ENCODE assay signal across 21 cellular contexts in the genomic region with DNA sequence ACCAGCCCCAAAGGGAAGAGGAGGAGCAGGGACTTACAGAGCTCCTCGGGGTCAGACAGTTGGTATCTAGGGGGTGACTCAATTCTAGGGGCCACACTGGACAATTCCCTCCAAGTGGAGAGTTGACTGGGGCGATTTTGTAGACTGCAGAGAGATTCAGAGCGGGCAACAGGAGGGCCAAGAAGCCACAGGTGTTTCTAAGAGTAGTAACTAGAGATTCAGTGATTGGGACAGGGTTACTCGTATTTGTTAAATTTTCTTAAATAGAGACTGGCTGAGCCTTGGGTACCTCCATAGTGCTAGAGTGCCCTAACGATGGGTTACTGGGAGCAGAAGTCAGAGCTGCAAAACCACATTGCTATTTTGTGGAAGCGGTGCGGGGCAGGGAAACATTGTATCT. TPM values are rescaled to one million over a fixed set of nuclear protein-coding genes. Genes with fewer than 3 reads are reported as not detected.
DNase-seq lines count a peak whose midpoint lies in the region; ATAC-seq lines count a peak whose summit lies in the region.
"Had no signal": no experiment of that assay in that cellular context is flagged by ENCODE, and none has a peak within 500 bp of the region (broad histone marks: within the 10 kb centered on the region; RNA-seq: fewer than 3 reads in every experiment).

No MANE protein-coding gene starts in this region.

- H3K27me3 Mint-ChIP-seq in activated naive CD4-positive, alpha-beta T cell treated with anti-CD3 and anti-CD28 coated beads, Interleukin-2, amount 10 ng/mL, durations not matched to agents 7 days and 5 days, result no peaks in the 10 kb centered on the region
- no peaks in the 10 kb centered on the region for H3K27me3 Mint-ChIP-seq in dendritic cell treated with granulocyte-macrophage colony-stimulating factor and Interleukin-4, amounts not matched to agents 40 ng/mL and 50 ng/mL, for 4 days

- peaks cover 26% of the 10 kb centered on the region for H3K4me1 Mint-ChIP-seq in activated naive CD4-positive, alpha-beta T cell treated with anti-CD3 and anti-CD28 coated beads, Interleukin-2, amount 10 ng/mL, durations not matched to agents 7 days and 5 days
- peaks cover 37% of the 10 kb centered on the region for H3K4me1 Mint-ChIP-seq in dendritic cell treated with granulocyte-macrophage colony-stimulating factor and Interleukin-4, amounts not matched to agents 40 ng/mL and 50 ng/mL, for 4 days (ENCODE audit: low read depth)
- peaks cover 10% of the 10 kb centered on the region for H3K4me1 Mint-ChIP-seq in stimulated activated effector memory CD8-positive, alpha-beta T cell treated with anti-CD3 and anti-CD28 coated beads, Interleukin-12 subunit alpha, Interleukin-12 subunit beta, amount 100 ng/mL, for 72 hours

- peak overlapping the region; percentile 84 to 91 for H3K27ac Mint-ChIP-seq in activated naive CD4-positive, alpha-beta T cell treated with anti-CD3 and anti-CD28 coated beads, Interleukin-2, amount 50 U/mL, for 72 hours
- H3K27ac Mint-ChIP-seq in activated naive CD4-positive, alpha-beta T cell treated with anti-CD3 and anti-CD28 coated beads, Interleukin-2, amount 10 ng/mL, durations not matched to agents 7 days and 5 days, result no peak overlapping the region
- peak overlapping the region; percentile 33 for H3K27ac Mint-ChIP-seq in dendritic cell treated with granulocyte-macrophage colony-stimulating factor and Interleukin-4, amounts not matched to agents 40 ng/mL and 50 ng/mL, for 4 days
- peak overlapping the region; percentile 74 for H3K27ac Mint-ChIP-seq in stimulated activated effector memory CD8-positive, alpha-beta T cell treated with anti-CD3 and anti-CD28 coated beads, Interleukin-12 subunit alpha, Interleukin-12 subunit beta, amount 100 ng/mL, for 72 hours

- H3K36me3 Mint-ChIP-seq in activated naive CD4-positive, alpha-beta T cell treated with anti-CD3 and anti-CD28 coated beads, Interleukin-2, amount 50 U/mL, for 72 hours, result peaks cover 0 to 6% of the 10 kb centered on the region in 2 donors
- H3K36me3 Mint-ChIP-seq in activated naive CD4-positive, alpha-beta T cell treated with anti-CD3 and anti-CD28 coated beads, Interleukin-2, amount 10 ng/mL, durations not matched to agents 7 days and 5 days, result peaks cover 3% of the 10 kb centered on the region
- peaks cover 65% of the 10 kb centered on the region for H3K36me3 Mint-ChIP-seq in dendritic cell treated with granulocyte-macrophage colony-stimulating factor and Interleukin-4, amounts not matched to agents 40 ng/mL and 50 ng/mL, for 4 days (ENCODE audit: low read depth)
- peaks cover 46% of the 10 kb centered on the region for H3K36me3 Mint-ChIP-seq in stimulated activated effector memory CD8-positive, alpha-beta T cell treated with anti-CD3 and anti-CD28 coated beads, Interleukin-12 subunit alpha, Interleukin-12 subunit beta, amount 100 ng/mL, for 72 hours

- no peaks in the 10 kb centered on the region for H3K9me3 Mint-ChIP-seq in activated naive CD4-positive, alpha-beta T cell treated with anti-CD3 and anti-CD28 coated beads, Interleukin-2, amount 50 U/mL, for 72 hours
- H3K9me3 Mint-ChIP-seq in activated naive CD4-positive, alpha-beta T cell treated with anti-CD3 and anti-CD28 coated beads, Interleukin-2, amount 10 ng/mL, durations not matched to agents 7 days and 5 days, result no peaks in the 10 kb centered on the region
- H3K9me3 Mint-ChIP-seq in dendritic cell treated with granulocyte-macrophage colony-stimulating factor and Interleukin-4, amounts not matched to agents 40 ng/mL and 50 ng/mL, for 4 days, result no peaks in the 10 kb centered on the region
- H3K9me3 Mint-ChIP-seq in stimulated activated effector memory CD8-positive, alpha-beta T cell treated with anti-CD3 and anti-CD28 coated beads, Interleukin-12 subunit alpha, Interleukin-12 subunit beta, amount 100 ng/mL, for 72 hours, result no peaks in the 10 kb centered on the region

- H3K4me3 Mint-ChIP-seq in activated naive CD4-positive, alpha-beta T cell treated with anti-CD3 and anti-CD28 coated beads, Interleukin-2, amount 10 ng/mL, durations not matched to agents 7 days and 5 days, result no peak overlapping the region
- H3K4me3 Mint-ChIP-seq in dendritic cell treated with granulocyte-macrophage colony-stimulating factor and Interleukin-4, amounts not matched to agents 40 ng/mL and 50 ng/mL, for 4 days, result no peak overlapping the region
- no peak overlapping the region for H3K4me3 Mint-ChIP-seq in stimulated activated effector memory CD8-positive, alpha-beta T cell treated with anti-CD3 and anti-CD28 coated beads, Interleukin-12 subunit alpha, Interleukin-12 subunit beta, amount 100 ng/mL, for 72 hours

- no peak for ATAC-seq in activated naive CD4-positive, alpha-beta T cell treated with anti-CD3 and anti-CD28 coated beads, Interleukin-2, amount 50 U/mL, for 72 hours
- no peak for ATAC-seq in stimulated activated effector memory CD8-positive, alpha-beta T cell treated with anti-CD3 and anti-CD28 coated beads, Interleukin-12 subunit alpha, Interleukin-12 subunit beta, amount 100 ng/mL, for 72 hours
- ATAC-seq: HepG2, Panc1 had no signal

- no peak for DNase-seq in activated naive CD4-positive, alpha-beta T cell treated with anti-CD3 and anti-CD28 coated beads, Interleukin-2, amount 50 U/mL, for 72 hours (ENCODE audit: low spot score in 2 of 2)
- DNase-seq in activated naive CD4-positive, alpha-beta T cell treated with anti-CD3 and anti-CD28 coated beads, Interleukin-2, amount 10 ng/mL, durations not matched to agents 7 days and 5 days, result no peak
- peak; percentile 29 for DNase-seq in MV-4-11 (lab: John Stamatoyannopoulos, UW)
- no peak for DNase-seq in stimulated activated effector memory CD8-positive, alpha-beta T cell treated with anti-CD3 and anti-CD28 coated beads, Interleukin-12 subunit alpha, Interleukin-12 subunit beta, amount 100 ng/mL, for 72 hours (ENCODE audit: low spot score in 2 of 2)
- no peak for DNase-seq in DMS153 (lab: John Stamatoyannopoulos, UW)
- no peak for DNase-seq in NCI-H1417 (lab: John Stamatoyannopoulos, UW)
- no peak for DNase-seq in superior temporal gyrus (ENCODE audit: extremely low spot score)
- DNase-seq: AML-193; C1 segment of cervical spinal cord; DMS79 treated with DMSO at 0.1 percent for 48 hours; KBM-7; NCI-H1105; NCI-H2029 treated with DMSO at 0.1 percent for 48 hours; NCI-H226; NCI-H510A treated with DMSO at 0.1 percent for 48 hours; NCI-H774; NK-92 treated with Interleukin-12 subunit alpha and Interleukin-12 subunit beta, amount 100 ng/mL, for 24 hours; SJCRH30 had no signal

- intact Hi-C loops in dendritic cell treated with granulocyte-macrophage colony-stimulating factor and Interleukin-4, amounts not matched to agents 40 ng/mL and 50 ng/mL, for 4 days (cut with micrococcal nuclease), result loop anchor here (5.0 kb wide), 1 partner anchor 242 kb away; the partner anchor contains the start of gene TRARG1

- CTCF ChIA-PET in activated naive CD4-positive, alpha-beta T cell treated with anti-CD3 and anti-CD28 coated beads, Interleukin-2, amount 10 ng/mL, durations not matched to agents 7 days and 5 days (lab: Charles Lee), result interaction anchor here (0.6 to 1.2 kb wide), 2 partner anchors 110 to 154 kb away, joined by 3 to 6 read pairs; no protein-coding TSS in a partner anchor

RNA-seq across cellular contexts. Expression of gene INPP5K, which starts 3.3 kb away (rescaled TPM):
- total RNA-seq in activated naive CD4-positive, alpha-beta T cell treated with anti-CD3 and anti-CD28 coated beads, Interleukin-2, amount 50 U/mL, for 72 hours, result 10 to 100 TPM; 20.7 to 35.1 TPM

RNA-seq across cellular contexts. Expression of gene MYO1C, which starts 27.2 kb away (rescaled TPM):
- total RNA-seq in activated naive CD4-positive, alpha-beta T cell treated with anti-CD3 and anti-CD28 coated beads, Interleukin-2, amount 50 U/mL, for 72 hours, result 10 to 100 TPM; 10.6 to 32.2 TPM

RNA-seq across cellular contexts. Expression of gene PITPNA, which starts 42.9 kb away (rescaled TPM):
- 10 to 100 TPM; 13.8 to 39.2 TPM for total RNA-seq in activated naive CD4-positive, alpha-beta T cell treated with anti-CD3 and anti-CD28 coated beads, Interleukin-2, amount 50 U/mL, for 72 hours
